ENCODE assay signal across 8 cellular contexts in the genomic region with DNA sequence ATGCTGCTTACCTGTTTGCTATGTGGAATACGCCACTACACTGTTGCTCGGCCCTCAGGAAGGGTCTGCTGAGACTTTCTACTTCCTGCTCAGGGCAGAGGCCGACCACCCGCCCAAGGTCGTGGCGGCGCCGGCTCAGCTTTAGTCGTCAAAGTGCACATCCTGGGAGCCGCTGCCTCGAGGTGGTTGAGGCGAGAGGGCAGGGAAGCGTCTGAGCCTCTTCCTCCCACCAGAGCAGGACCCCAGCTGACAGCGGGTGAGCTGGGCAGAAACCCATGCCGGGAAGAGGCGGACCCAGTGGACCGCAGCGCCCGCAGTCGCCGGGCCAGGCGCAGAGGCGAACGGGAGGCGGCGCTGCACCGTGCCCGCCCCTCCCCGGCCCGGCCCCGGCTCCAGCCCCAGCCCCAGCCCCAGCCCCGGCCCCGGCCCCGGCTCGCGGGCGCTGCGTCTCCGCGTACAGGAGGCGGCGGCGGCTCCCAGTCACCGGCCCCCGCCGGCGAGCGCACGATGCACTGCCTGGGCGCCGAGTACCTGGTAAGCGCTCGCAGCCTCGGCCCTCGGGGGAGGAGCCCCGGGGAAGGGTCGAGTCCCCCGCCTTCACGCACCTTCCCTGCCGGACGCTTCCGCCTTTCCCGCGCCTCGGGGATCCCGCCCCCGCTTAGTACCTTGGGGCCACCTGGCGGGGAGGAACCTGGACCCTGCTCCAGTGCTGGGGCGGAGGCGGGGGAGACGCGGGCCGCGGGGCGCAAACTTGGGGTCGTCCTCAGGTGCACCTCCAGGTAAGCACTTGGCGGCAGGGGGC. TPM values are rescaled to one million over a fixed set of nuclear protein-coding genes. Genes with fewer than 3 reads are reported as not detected.
A peak's percentile ranks its signal among the peaks of the same experiment; 100 is the strongest.
DNase-seq lines count a peak whose midpoint lies in the region; ATAC-seq and TF ChIP-seq lines count a peak whose summit lies in the region.

A gene with protein sequence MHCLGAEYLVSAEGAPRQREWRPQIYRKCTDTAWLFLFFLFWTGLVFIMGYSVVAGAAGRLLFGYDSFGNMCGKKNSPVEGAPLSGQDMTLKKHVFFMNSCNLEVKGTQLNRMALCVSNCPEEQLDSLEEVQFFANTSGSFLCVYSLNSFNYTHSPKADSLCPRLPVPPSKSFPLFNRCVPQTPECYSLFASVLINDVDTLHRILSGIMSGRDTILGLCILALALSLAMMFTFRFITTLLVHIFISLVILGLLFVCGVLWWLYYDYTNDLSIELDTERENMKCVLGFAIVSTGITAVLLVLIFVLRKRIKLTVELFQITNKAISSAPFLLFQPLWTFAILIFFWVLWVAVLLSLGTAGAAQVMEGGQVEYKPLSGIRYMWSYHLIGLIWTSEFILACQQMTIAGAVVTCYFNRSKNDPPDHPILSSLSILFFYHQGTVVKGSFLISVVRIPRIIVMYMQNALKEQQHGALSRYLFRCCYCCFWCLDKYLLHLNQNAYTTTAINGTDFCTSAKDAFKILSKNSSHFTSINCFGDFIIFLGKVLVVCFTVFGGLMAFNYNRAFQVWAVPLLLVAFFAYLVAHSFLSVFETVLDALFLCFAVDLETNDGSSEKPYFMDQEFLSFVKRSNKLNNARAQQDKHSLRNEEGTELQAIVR (plus strand): TSS at position 413 of the 802 bp plus-strand sequence. CDS start 95 bp downstream, at position 508.

- TF ChIP-seq POLR2A in HCT116 (IDR thresholded peaks at IDR 0.05; ENCODE audit: borderline replicate concordance, extremely low read depth, insufficient read depth, insufficient read length) (no peak), right lobe of liver (IDR thresholded peaks at IDR 0.05) (no peak)

- ATAC-seq in HCT116 (peak; percentile 93), right lobe of liver (peak; percentile 88 to 97 (median 94))
- peak; percentile 31 for ATAC-seq in stimulated activated memory B cell treated with anti-CD40 and anti-IgM and Interleukin-4, amounts not matched to agents 10 μg/mL and 1 μg/mL and 100 μg/mL, for 72 hours

- no peaks in the 10 kb centered on the region for H3K79me2 ChIP-seq in HCT116 (ENCODE audit: insufficient read depth, low read length)

- 4% methylated on average over 10 of the region's 77 CpGs for WGBS in right lobe of liver (ENCODE audit: insufficient coverage, low coverage, low lambda C conversion rate, missing lambda C conversion rate)

- POLR2A ChIA-PET in HCT116 (lab: Charles Lee) = no interaction called here
- POLR2A ChIA-PET in RWPE1 (lab: Yijun Ruan, JAX; ENCODE audit: low non-redundant PET) = no interaction called here

- CTCF ChIA-PET in HCT116 (lab: Charles Lee) = interaction anchor here (0.6 kb wide), 1 partner anchor 121 kb away, joined by 3 read pairs; no protein-coding TSS in a partner anchor
- CTCF ChIA-PET in RWPE1 (lab: Yijun Ruan, JAX) = interaction anchor here (0.5 to 1.8 kb wide), 11 partner anchors 10 to 223 kb away, joined by 3 to 5 read pairs (median 3); a partner anchor contains a TSS

- no peaks in the 10 kb centered on the region for H3K36me3 Mint-ChIP-seq in stimulated activated memory B cell treated with anti-CD40 and anti-IgM and Interleukin-4, amounts not matched to agents 10 μg/mL and 1 μg/mL and 100 μg/mL, for 72 hours

- peak within 1 kb of the TSS in 9 of 11 experiments; percentile 20 to 66 (median 41); a peak in 12 of 22 replicates for H3K9ac ChIP-seq in BLaER1 treated with 17β-estradiol and CSF1 and Interleukin-3, amounts not matched to agents 10 nM and 100 nM
- H3K9ac ChIP-seq in HCT116 (ENCODE audit: low read length) (peak within 1 kb of the TSS; percentile 69), colonic mucosa (ENCODE audit: low read depth in 2 of 2, low read length in 2 of 2) (peak within 1 kb of the TSS; percentile 87 to 89)

- no peaks in the 10 kb centered on the region for H3K9me2 ChIP-seq in HCT116 (ENCODE audit: insufficient read depth)

- TF ChIP-seq RAD21 in HCT116 (IDR thresholded peaks at IDR 0.05; ENCODE audit: low read depth) = peak; percentile 4; the same call in 1 of the 2 replicates

- no peaks in the 10 kb centered on the region for H3K9me3 Mint-ChIP-seq in stimulated activated memory B cell treated with anti-CD40 and anti-IgM and Interleukin-4, amounts not matched to agents 10 μg/mL and 1 μg/mL and 100 μg/mL, for 72 hours

- peaks cover 0 to 21% (median 10%) of the 10 kb centered on the region in 11 experiments; a peak in 13 of 22 replicates for H3K9me3 ChIP-seq in BLaER1 treated with 17β-estradiol and CSF1 and Interleukin-3, amounts not matched to agents 10 nM and 100 nM (replicated peaks in 1 of 11)
- H3K9me3 ChIP-seq in HCT116 (ENCODE audit: control insufficient read depth in 1 of 2, insufficient read depth in 1 of 2, low read depth in 1 of 2, low read length in 2 of 2) (no peaks in the 10 kb centered on the region), colonic mucosa (no peaks in the 10 kb centered on the region), right lobe of liver (no peaks in the 10 kb centered on the region)

- H3K4me2 ChIP-seq in BLaER1 treated with 17β-estradiol and CSF1 and Interleukin-3, amounts not matched to agents 10 nM and 100 nM = peak within 1 kb of the TSS; percentile 72 to 81 (median 76)
- H3K4me2 ChIP-seq in HCT116 (ENCODE audit: low read length) = peak within 1 kb of the TSS; percentile 95

- H3K36me3 ChIP-seq in BLaER1 treated with 17β-estradiol and CSF1 and Interleukin-3, amounts not matched to agents 10 nM and 100 nM = no peaks in the 10 kb centered on the region
- H3K36me3 ChIP-seq in HCT116 (ENCODE audit: control insufficient read depth in 1 of 2, insufficient read depth in 2 of 2, low read length in 2 of 2) = 0 out of 4 replicates have a peak, but pooled peaks cover 0 to 2% of the 10 kb centered on the region in 2 experiments
- H3K36me3 ChIP-seq in colonic mucosa = no peaks in the 10 kb centered on the region
- no peaks in the 10 kb centered on the region for H3K36me3 ChIP-seq in right lobe of liver

- peak within 1 kb of the TSS in 2 of 11 experiments; percentile 26 to 49; a peak in 2 of 22 replicates for H3K27ac ChIP-seq in BLaER1 treated with 17β-estradiol and CSF1 and Interleukin-3, amounts not matched to agents 10 nM and 100 nM
- H3K27ac ChIP-seq in HCT116 (ENCODE audit: low read depth, low read length) (peak within 1 kb of the TSS; percentile 41; the same call in 1 of the 2 replicates), RWPE1 (no peak within 1 kb of the TSS), colonic mucosa (peak within 1 kb of the TSS; percentile 88), right lobe of liver (peak within 1 kb of the TSS; percentile 28 to 66 (median 46))

- TF ChIP-seq CTCF in HCT116 (IDR thresholded peaks at IDR 0.05 in 2 of 3, conservative IDR thresholded peaks at IDR 0.05 in 1 of 3; ENCODE audit: borderline replicate concordance in 1 of 3, insufficient read depth in 1 of 3, low read depth in 2 of 3, low read length in 2 of 3) = peak in 1 of 3 experiments; percentile 25; a peak in 1 of 6 replicates
- TF ChIP-seq CTCF in RWPE1 (conservative IDR thresholded peaks at IDR 0.05; ENCODE audit: low read depth) = peak; percentile 37; the same call in 1 of the 2 replicates
- peak; percentile 5 for TF ChIP-seq CTCF in colonic mucosa (IDR thresholded peaks at IDR 0.05)
- peak; percentile 2 to 59 (median 33) for TF ChIP-seq CTCF in right lobe of liver (IDR thresholded peaks at IDR 0.05)

- H3K4me3 Mint-ChIP-seq in stimulated activated memory B cell treated with anti-CD40 and anti-IgM and Interleukin-4, amounts not matched to agents 10 μg/mL and 1 μg/mL and 100 μg/mL, for 72 hours = peak within 1 kb of the TSS; percentile 70

- H4K20me1 ChIP-seq in BLaER1 treated with 17β-estradiol and CSF1 and Interleukin-3, amounts not matched to agents 10 nM and 100 nM = no peaks in the 10 kb centered on the region
- no peaks in the 10 kb centered on the region for H4K20me1 ChIP-seq in HCT116 (ENCODE audit: insufficient read depth)

- no peaks in the 10 kb centered on the region for H3K4me1 Mint-ChIP-seq in stimulated activated memory B cell treated with anti-CD40 and anti-IgM and Interleukin-4, amounts not matched to agents 10 μg/mL and 1 μg/mL and 100 μg/mL, for 72 hours

- intact Hi-C loops in HCT116 (cut with micrococcal nuclease) = no loop called here
- intact Hi-C loops in colonic mucosa (cut with DNase I) = no loop called here
- intact Hi-C loops in right lobe of liver (cut with DNase I) = loop anchor here in 1 of 2 donors (10.0 kb wide), 1 partner anchor 295 kb away; no protein-coding TSS in a partner anchor

- peaks cover 71% of the 10 kb centered on the region for H3K27me3 Mint-ChIP-seq in stimulated activated memory B cell treated with anti-CD40 and anti-IgM and Interleukin-4, amounts not matched to agents 10 μg/mL and 1 μg/mL and 100 μg/mL, for 72 hours

- H3K27me3 ChIP-seq in BLaER1 treated with 17β-estradiol and CSF1 and Interleukin-3, amounts not matched to agents 10 nM and 100 nM = peaks cover 0 to 33% (median 5%) of the 10 kb centered on the region in 11 experiments; a peak in 10 of 22 replicates
- no peaks in the 10 kb centered on the region for H3K27me3 ChIP-seq in HCT116 (ENCODE audit: insufficient read depth, low read length)
- no peaks in the 10 kb centered on the region for H3K27me3 ChIP-seq in colonic mucosa
- no peaks in the 10 kb centered on the region for H3K27me3 ChIP-seq in right lobe of liver

- no peak within 1 kb of the TSS for H3K27ac Mint-ChIP-seq in stimulated activated memory B cell treated with anti-CD40 and anti-IgM and Interleukin-4, amounts not matched to agents 10 μg/mL and 1 μg/mL and 100 μg/mL, for 72 hours

- no TSS peak for BruUV-seq in HCT116 (replicated peaks; lab: Mats Ljungman, UMichigan)

- DNase-seq in HCT116 (ENCODE audit: low read depth, low spot score) (no peak), RWPE1 (ENCODE audit: low spot score) (peak; percentile 32), colonic mucosa (peak; percentile 72), right lobe of liver (peak; percentile 66 to 74 (median 72)), RPMI8226 (no peak), Kasumi-1 (lab: John Stamatoyannopoulos, UW) (no peak)

- RAD21 ChIA-PET in HCT116 (lab: Charles Lee; ENCODE audit: low non-redundant PET in 1 of 2, low total read pairs in 2 of 2, uncharacterized antibody in 2 of 2, unreplicated experiment in 2 of 2) = no interaction called here

- peak within 1 kb of the TSS; percentile 91 for H2AFZ ChIP-seq in HCT116 (ENCODE audit: low read depth, low read length, poor library complexity, severe bottlenecking)

- peaks cover 0 to 25% (median 12%) of the 10 kb centered on the region in 10 experiments; a peak in 16 of 20 replicates for H3K4me1 ChIP-seq in BLaER1 treated with 17β-estradiol and CSF1 and Interleukin-3, amounts not matched to agents 10 nM and 100 nM
- H3K4me1 ChIP-seq in HCT116 (ENCODE audit: control insufficient read depth in 1 of 2, insufficient read depth in 2 of 2, low read length in 2 of 2) (peaks cover 8 to 22% of the 10 kb centered on the region in 2 experiments; a peak in 2 of 4 replicates), colonic mucosa (no peaks in the 10 kb centered on the region), right lobe of liver (peaks cover 0 to 9% (median 0%) of the 10 kb centered on the region in 4 donors)

- H3K4me3 ChIP-seq in BLaER1 treated with 17β-estradiol and CSF1 and Interleukin-3, amounts not matched to agents 10 nM and 100 nM = peak within 1 kb of the TSS; percentile 38 to 63 (median 54)
- peak within 1 kb of the TSS; percentile 69 to 88 for H3K4me3 ChIP-seq in HCT116 (replicated peaks in 1 of 2; ENCODE audit: low read depth in 1 of 2, low read length in 2 of 2)
- peak within 1 kb of the TSS; percentile 84 for H3K4me3 ChIP-seq in colonic mucosa
- H3K4me3 ChIP-seq in right lobe of liver = peak within 1 kb of the TSS; percentile 64 to 78 (median 64)

RNA-seq across cellular contexts. Expression of the gene that starts here (rescaled TPM):
- 9.6 TPM for total RNA-seq in HCT116 (2021; ENCODE audit: unreplicated experiment)
- polyA plus RNA-seq in HCT116 (2012) = 6.4 and 8.7 TPM in 2 replicates
- 10 to 100 TPM; 55.4 to 71.4 TPM for total RNA-seq in colonic mucosa
- total RNA-seq in right lobe of liver = 1 to 10 TPM; 1.9 to 8.7 (median 7.4) TPM

Comparison
In these comparisons a context has a peak if more than half of its experiments do, and no peak if none do; other contexts are left out.
1. ATAC-seq: peak in every context shown above with its lines; median percentile 94 in right lobe of liver; 93 in HCT116; 31 in stimulated activated memory B cell treated with anti-CD40 and anti-IgM and Interleukin-4, amounts not matched to agents 10 μg/mL and 1 μg/mL and 100 μg/mL, for 72 hours.
2. DNase-seq: peak in RWPE1 (single experiment), colonic mucosa (single experiment) and right lobe of liver (3 of 3); none in HCT116 (single experiment), RPMI8226 (single experiment) and Kasumi-1 (0 of 2).
3. Peak in every context shown above with its lines, with median percentiles within 50 percentile points of each other: H3K4me3 ChIP-seq and H3K9ac ChIP-seq.